Comparison of ENCODE assay signal across 13 cellular contexts in the genomic region with DNA sequence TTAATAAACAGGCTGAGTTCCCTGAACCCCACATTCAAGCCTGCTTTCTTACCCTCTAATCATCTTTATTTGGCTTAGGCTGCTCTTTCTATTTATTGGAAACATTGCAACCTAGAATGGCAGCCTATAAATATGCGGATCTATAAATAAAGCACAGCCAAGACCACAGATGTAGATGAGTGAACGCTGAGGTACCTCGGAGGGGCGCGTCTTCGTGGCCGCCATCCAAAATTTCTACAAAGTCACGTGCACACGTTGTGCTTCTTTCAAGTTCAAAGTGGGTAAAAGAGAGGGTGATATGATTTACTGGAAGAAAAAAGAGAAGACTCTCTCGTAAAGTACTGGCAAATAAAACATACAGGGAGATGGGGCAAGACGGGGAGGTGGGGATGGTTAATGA.
"Had no signal": no experiment of that assay in that cellular context is flagged by ENCODE, and none has a peak within 500 bp of the region (broad histone marks: within the 10 kb centered on the region; RNA-seq: fewer than 3 reads in every experiment).

No MANE protein-coding gene starts in this region.

- H3K4me1 Mint-ChIP-seq: stimulated activated memory B cell treated with anti-CD40 and anti-IgM and Interleukin-4, amounts not matched to agents 10 μg/mL and 1 μg/mL and 100 μg/mL, for 72 hours had no signal

- H3K9me3 Mint-ChIP-seq: activated naive CD4-positive, alpha-beta T cell treated with anti-CD3 and anti-CD28 coated beads, Interleukin-2, amount 50 U/mL, for 24 hours; activated T-cell treated with anti-CD3 and anti-CD28 coated beads, Interleukin-2, amount 50 U/mL, for 24 hours; endodermal cell; stimulated activated memory B cell treated with anti-CD40 and anti-IgM and Interleukin-4, amounts not matched to agents 10 μg/mL and 1 μg/mL and 100 μg/mL, for 72 hours had no signal

- H3K27me3 Mint-ChIP-seq: activated naive CD4-positive, alpha-beta T cell treated with anti-CD3 and anti-CD28 coated beads, Interleukin-2, amount 50 U/mL, for 24 hours; activated T-cell treated with anti-CD3 and anti-CD28 coated beads, Interleukin-2, amount 50 U/mL, for 24 hours; stimulated activated memory B cell treated with anti-CD40 and anti-IgM and Interleukin-4, amounts not matched to agents 10 μg/mL and 1 μg/mL and 100 μg/mL, for 72 hours had no signal

- H3K9me3 ChIP-seq: upper lobe of left lung had no signal

- H3K27me3 ChIP-seq: upper lobe of left lung had no signal

- H3K27ac Mint-ChIP-seq: activated CD8-positive, alpha-beta memory T cell treated with anti-CD3 and anti-CD28 coated beads, Interleukin-2, amount 10 ng/mL, durations not matched to agents 7 days and 5 days; activated naive CD4-positive, alpha-beta T cell treated with anti-CD3 and anti-CD28 coated beads, Interleukin-2, amount 50 U/mL, for 24 hours; activated T-cell treated with anti-CD3 and anti-CD28 coated beads, Interleukin-2, amount 50 U/mL, for 24 hours; endodermal cell; stimulated activated memory B cell treated with anti-CD40 and anti-IgM and Interleukin-4, amounts not matched to agents 10 μg/mL and 1 μg/mL and 100 μg/mL, for 72 hours had no signal

- DNase-seq: activated CD4-positive, alpha-beta T cell treated with anti-CD3 and anti-CD28 coated beads, Interleukin-2, amount 50 U/mL, for 48 hours; activated CD8-positive, alpha-beta memory T cell treated with anti-CD3 and anti-CD28 coated beads, Interleukin-2, amount 10 ng/mL, durations not matched to agents 7 days and 5 days; activated effector memory CD4-positive, alpha-beta T cell treated with Interleukin-2 at 50 U/mL for 16 hours; activated T-cell treated with anti-CD3 and anti-CD28 coated beads, Interleukin-2, amount 50 U/mL, for 24 hours; dermis blood vessel endothelial cell; endodermal cell; left ventricle myocardium superior; right cardiac atrium; T-helper 2 cell; upper lobe of left lung had no signal

- H3K36me3 ChIP-seq: upper lobe of left lung had no signal

- ATAC-seq: activated CD4-positive, CD25-positive, alpha-beta regulatory T cell treated with anti-CD3 and anti-CD28 coated beads, Interleukin-2, amount 50 U/mL, for 24 hours; activated CD8-positive, alpha-beta memory T cell treated with anti-CD3 and anti-CD28 coated beads, Interleukin-2, amount 10 ng/mL, durations not matched to agents 7 days and 5 days; left ventricle myocardium superior; right cardiac atrium; stimulated activated memory B cell treated with anti-CD40 and anti-IgM and Interleukin-4, amounts not matched to agents 10 μg/mL and 1 μg/mL and 100 μg/mL, for 72 hours had no signal

- H3K4me3 ChIP-seq: upper lobe of left lung had no signal

- H3K36me3 Mint-ChIP-seq: activated CD8-positive, alpha-beta memory T cell treated with anti-CD3 and anti-CD28 coated beads, Interleukin-2, amount 10 ng/mL, durations not matched to agents 7 days and 5 days had no signal

- H3K4me3 Mint-ChIP-seq: activated CD8-positive, alpha-beta memory T cell treated with anti-CD3 and anti-CD28 coated beads, Interleukin-2, amount 10 ng/mL, durations not matched to agents 7 days and 5 days; activated naive CD4-positive, alpha-beta T cell treated with anti-CD3 and anti-CD28 coated beads, Interleukin-2, amount 50 U/mL, for 24 hours; activated T-cell treated with anti-CD3 and anti-CD28 coated beads, Interleukin-2, amount 50 U/mL, for 24 hours; endodermal cell; stimulated activated memory B cell treated with anti-CD40 and anti-IgM and Interleukin-4, amounts not matched to agents 10 μg/mL and 1 μg/mL and 100 μg/mL, for 72 hours had no signal

- H3K27ac ChIP-seq: upper lobe of left lung had no signal
